In genomic region chr2:108661493-108661892, GRCh38 we compare ENCODE assay signal across 8 cellular contexts. TPM values are rescaled to one million over a fixed set of nuclear protein-coding genes. Genes with fewer than 3 reads are reported as not detected.
DNase-seq lines count a peak whose midpoint lies in the region; ATAC-seq and TF ChIP-seq lines count a peak whose summit lies in the region.
"Not testable (repeated sequence)": the region's sequence is repeated elsewhere in the genome, so short reads cannot be mapped to it uniquely, and the experiment has no call there.

No MANE protein-coding gene starts in this region.

- H3K27ac ChIP-seq in CD4-positive, alpha-beta memory T cell (ENCODE audit: low read depth, low read length); mesendoderm (ENCODE audit: low read depth, low read length): not testable (repeated sequence)
- H3K27ac ChIP-seq in IMR-90 (ENCODE audit: insufficient read depth, low read length) (peak overlapping the region; percentile 47; the same call in 1 of the 2 replicates), cingulate gyrus (ENCODE audit: low read depth, low read length) (peak overlapping the region; percentile 19), skeletal muscle tissue (ENCODE audit: low read depth, low read length) (peak overlapping the region; percentile 73), uterus (peak overlapping the region; percentile 63 to 85)

- 0 out of 3 replicates have a peak overlapping the region, but pooled peaks have one; percentile 74 for H2BK15ac ChIP-seq in IMR-90 (ENCODE audit: low read depth, low read length)
- H2BK15ac ChIP-seq in mesendoderm (replicated peaks; ENCODE audit: low read depth) = not testable (repeated sequence)

- H2BK20ac ChIP-seq in IMR-90 (ENCODE audit: low read depth, low read length) = 0 out of 2 replicates have a peak overlapping the region, but pooled peaks have one; percentile 45

- TF ChIP-seq CTCF in IMR-90 (conservative IDR thresholded peaks at IDR 0.05; ENCODE audit: low read depth, low read length); glutamatergic neuron (IDR thresholded peaks at IDR 0.05; ENCODE audit: partially characterized antibody, unreplicated experiment); uterus (IDR thresholded peaks at IDR 0.05): not testable (repeated sequence)

- not testable (repeated sequence) for H3K18ac ChIP-seq in IMR-90 (ENCODE audit: low read depth, low read length); mesendoderm (ENCODE audit: low read length)

- not testable (repeated sequence) for TF ChIP-seq RAD21 in IMR-90 (IDR thresholded peaks at IDR 0.05; ENCODE audit: low read length)

- peak overlapping the region; percentile 87 for H3K4ac ChIP-seq in IMR-90 (ENCODE audit: low read depth, low read length)
- H3K4ac ChIP-seq in mesendoderm (ENCODE audit: low read depth, low read length) = not testable (repeated sequence)

- H3K9me1 ChIP-seq in IMR-90 (ENCODE audit: insufficient read depth, low read length) = not testable (repeated sequence)

- H3K4me3 ChIP-seq in CD4-positive, alpha-beta memory T cell (ENCODE audit: low read length in 2 of 2); IMR-90 (ENCODE audit: insufficient read depth, low read depth, low read length); mesendoderm (ENCODE audit: low read length); skeletal muscle tissue (ENCODE audit: low read length in 3 of 3); uterus: not testable (repeated sequence)

- in situ Hi-C loops in IMR-90 (cut with MboI; ENCODE audit: low sequenced_read_pairs) = not testable (repeated sequence)

- H3K36me3 ChIP-seq in CD4-positive, alpha-beta memory T cell (ENCODE audit: insufficient read depth, low read length); IMR-90 (ENCODE audit: control insufficient read depth, insufficient read depth, low read length); mesendoderm (ENCODE audit: control insufficient read depth, insufficient read depth, low read length); skeletal muscle tissue (ENCODE audit: control insufficient read depth in 3 of 3, insufficient read depth in 3 of 3, low read length in 3 of 3); uterus: not testable (repeated sequence)

- peak overlapping the region; percentile 65; the same call in 1 of the 2 replicates for H3K23ac ChIP-seq in IMR-90 (ENCODE audit: low read depth, low read length)
- not testable (repeated sequence) for H3K23ac ChIP-seq in mesendoderm (ENCODE audit: low read length)

- peak overlapping the region; percentile 72; the same call in 1 of the 2 replicates for H4K91ac ChIP-seq in IMR-90 (ENCODE audit: insufficient read depth, low read depth, low read length)

- H3K9me3 ChIP-seq in CD4-positive, alpha-beta memory T cell (ENCODE audit: control insufficient read depth in 1 of 2, low read length in 2 of 2); IMR-90 (ENCODE audit: control insufficient read depth, insufficient read depth, low read length); skeletal muscle tissue (ENCODE audit: control insufficient read depth in 3 of 3, low read length in 3 of 3); uterus: not testable (repeated sequence)

- CTCF ChIA-PET in CD4-positive, alpha-beta memory T cell (lab: Charles Lee; ENCODE audit: partially characterized antibody) = interaction anchor here (1.0 to 1.2 kb wide), 2 partner anchors 25 to 78 kb away, joined by 3 read pairs; no protein-coding TSS in a partner anchor
- CTCF ChIA-PET in IMR-90 (lab: Yijun Ruan, JAX) = not testable (repeated sequence)

- dilution Hi-C loops in IMR-90 (cut with HindIII; ENCODE audit: low sequenced_read_pairs, unreplicated experiment) = not testable (repeated sequence)

- H3K9ac ChIP-seq in IMR-90 (ENCODE audit: low read depth, low read length); mesendoderm (ENCODE audit: low read length); skeletal muscle tissue (ENCODE audit: low read depth in 1 of 3, low read length in 3 of 3): not testable (repeated sequence)

- not testable (repeated sequence) for DNase-seq in CD4-positive, alpha-beta memory T cell; IMR-90; activated T-cell treated with anti-CD3 and anti-CD28 coated beads, Interleukin-2, amount 50 U/mL, for 24 hours; glutamatergic neuron; uterus
- DNase-seq in mesendoderm = peak; percentile 49

- peak overlapping the region; percentile 71 for H3K14ac ChIP-seq in IMR-90 (replicated peaks; ENCODE audit: low read depth, low read length)

- not testable (repeated sequence) for ATAC-seq in IMR-90 (ENCODE audit: low read depth)

- 75% methylated on average over 2 of the region's 4 CpGs; no CpG with 5 or more reads in 1 of the 2 experiments for WGBS in IMR-90 (ENCODE audit: extremely low coverage in 2 of 2, insufficient read length in 1 of 2), 2 experiments
- WGBS in mesendoderm (ENCODE audit: extremely low coverage, insufficient coverage, low lambda C conversion rate) = no CpG with 5 or more reads among the region's 4 CpGs

- not testable (repeated sequence) for H3K4me1 ChIP-seq in CD4-positive, alpha-beta memory T cell (ENCODE audit: insufficient read depth, low read length); IMR-90 (ENCODE audit: control insufficient read depth, insufficient read depth, low read length); mesendoderm (ENCODE audit: control insufficient read depth, low read depth, low read length); uterus
- peaks cover 5 to 14% (median 9%) of the 10 kb centered on the region in 3 donors for H3K4me1 ChIP-seq in skeletal muscle tissue (ENCODE audit: control insufficient read depth in 3 of 3, insufficient read depth in 3 of 3, low read length in 3 of 3)

- peak overlapping the region; percentile 7; the same call in 1 of the 2 replicates for H4K5ac ChIP-seq in IMR-90 (ENCODE audit: low read depth, low read length)
- not testable (repeated sequence) for H4K5ac ChIP-seq in mesendoderm (ENCODE audit: low read length)

- H3K27me3 ChIP-seq in CD4-positive, alpha-beta memory T cell (ENCODE audit: insufficient read depth, low read length); IMR-90 (ENCODE audit: control insufficient read depth, insufficient read depth, low read length); mesendoderm (ENCODE audit: insufficient read depth, low read length, poor library complexity); skeletal muscle tissue (ENCODE audit: control insufficient read depth in 3 of 3, insufficient read depth in 3 of 3, low read length in 3 of 3); uterus: not testable (repeated sequence)

- peak overlapping the region in 6 of 7 donors; percentile 13 to 78 (median 38) for H3K27ac Mint-ChIP-seq in CD4-positive, alpha-beta memory T cell
- peak overlapping the region; percentile 17 for H3K27ac Mint-ChIP-seq in activated T-cell treated with anti-CD3 and anti-CD28 coated beads, Interleukin-2, amount 50 U/mL, for 24 hours
- peak overlapping the region; percentile 38 for H3K27ac Mint-ChIP-seq in glutamatergic neuron (ENCODE audit: unreplicated experiment)

- H3K56ac ChIP-seq in IMR-90 (ENCODE audit: extremely low read depth, insufficient read depth, low read length); mesendoderm (ENCODE audit: low read length): not testable (repeated sequence)

- not testable (repeated sequence) for H3K9me3 Mint-ChIP-seq in CD4-positive, alpha-beta memory T cell; activated T-cell treated with anti-CD3 and anti-CD28 coated beads, Interleukin-2, amount 50 U/mL, for 24 hours; glutamatergic neuron (ENCODE audit: unreplicated experiment)

- peaks cover 4 to 31% of the 10 kb centered on the region in 2 experiments; a peak in 2 of 4 replicates for H3K79me1 ChIP-seq in IMR-90 (ENCODE audit: low read depth in 1 of 2, low read length in 2 of 2)
- H3K79me1 ChIP-seq in mesendoderm (ENCODE audit: low read length) = not testable (repeated sequence)

- BruUV-seq in IMR-90 (replicated peaks; lab: Mats Ljungman, UMichigan) = not testable (repeated sequence)

- H2BK120ac ChIP-seq in IMR-90 (ENCODE audit: low read depth, low read length) = peak overlapping the region; percentile 77
- not testable (repeated sequence) for H2BK120ac ChIP-seq in mesendoderm (ENCODE audit: low read depth, low read length)

- peaks cover 14 to 20% of the 10 kb centered on the region in 2 donors for H3K36me3 Mint-ChIP-seq in CD4-positive, alpha-beta memory T cell
- H3K36me3 Mint-ChIP-seq in activated T-cell treated with anti-CD3 and anti-CD28 coated beads, Interleukin-2, amount 50 U/mL, for 24 hours (ENCODE audit: low read depth); glutamatergic neuron (ENCODE audit: unreplicated experiment): not testable (repeated sequence)

- H3K4me2 ChIP-seq in IMR-90 (ENCODE audit: low read depth, low read length); mesendoderm (ENCODE audit: low read length): not testable (repeated sequence)

- not testable (repeated sequence) for H4K20me1 ChIP-seq in IMR-90 (ENCODE audit: insufficient read depth, low read length)

- peaks cover 6 to 24% (median 9%) of the 10 kb centered on the region in 4 donors for H3K4me1 Mint-ChIP-seq in CD4-positive, alpha-beta memory T cell
- H3K4me1 Mint-ChIP-seq in activated T-cell treated with anti-CD3 and anti-CD28 coated beads, Interleukin-2, amount 50 U/mL, for 24 hours (ENCODE audit: low read depth) = peaks cover 23% of the 10 kb centered on the region
- H3K4me1 Mint-ChIP-seq in glutamatergic neuron (ENCODE audit: low read depth, unreplicated experiment) = not testable (repeated sequence)

- POLR2A ChIA-PET in CD4-positive, alpha-beta memory T cell (lab: Charles Lee; ENCODE audit: partially characterized antibody); IMR-90 (lab: Charles Lee; ENCODE audit: unreplicated experiment): not testable (repeated sequence)

- not testable (repeated sequence) for H3K79me2 ChIP-seq in mesendoderm (ENCODE audit: control insufficient read depth, insufficient read depth, low read length)

- not testable (repeated sequence) for H3K27me3 Mint-ChIP-seq in CD4-positive, alpha-beta memory T cell; activated T-cell treated with anti-CD3 and anti-CD28 coated beads, Interleukin-2, amount 50 U/mL, for 24 hours; glutamatergic neuron (ENCODE audit: unreplicated experiment)

- peak overlapping the region; percentile 96 for H2AK5ac ChIP-seq in IMR-90 (ENCODE audit: low read depth, low read length)
- not testable (repeated sequence) for H2AK5ac ChIP-seq in mesendoderm (ENCODE audit: low read length)

- H4K8ac ChIP-seq in IMR-90 (ENCODE audit: low read depth in 2 of 2, low read length in 2 of 2) = peak overlapping the region in 1 of 2 experiments; percentile 66; a peak in 1 of 4 replicates
- not testable (repeated sequence) for H4K8ac ChIP-seq in mesendoderm (ENCODE audit: low read depth, low read length)

- intact Hi-C loops in CD4-positive, alpha-beta memory T cell (cut with micrococcal nuclease); IMR-90 (cut with micrococcal nuclease); uterus (cut with DNase I; ENCODE audit: low total_unique reads): not testable (repeated sequence)

- H2AFZ ChIP-seq in IMR-90 (replicated peaks; ENCODE audit: low read length, poor library complexity) = not testable (repeated sequence)

- H3K4me3 Mint-ChIP-seq in CD4-positive, alpha-beta memory T cell; activated T-cell treated with anti-CD3 and anti-CD28 coated beads, Interleukin-2, amount 50 U/mL, for 24 hours; glutamatergic neuron (ENCODE audit: unreplicated experiment): not testable (repeated sequence)

- TF ChIP-seq POLR2A in IMR-90 (IDR thresholded peaks at IDR 0.05; ENCODE audit: low read depth, low read length); uterus (IDR thresholded peaks at IDR 0.05): not testable (repeated sequence)

- H2BK5ac ChIP-seq in IMR-90 (ENCODE audit: low read depth, low read length, poor library complexity, severe bottlenecking) = peak overlapping the region; percentile 58
- H2BK5ac ChIP-seq in mesendoderm (ENCODE audit: low read length) = not testable (repeated sequence)

- not testable (repeated sequence) for H2AK9ac ChIP-seq in IMR-90 (replicated peaks; ENCODE audit: low read depth, low read length, poor library complexity)

RNA-seq across cellular contexts. Expression of gene RANBP2, which starts 57.8 kb away (rescaled TPM):
- total RNA-seq in CD4-positive, alpha-beta memory T cell = 100 to 1,000 TPM in 1 of 2 experiments, 10 to 100 TPM in 1; 89.8 to 102 TPM
- 10 to 100 TPM in 1 of 2 donors, 1 to 10 TPM in 1; 2.8 to 15.4 TPM for polyA plus RNA-seq in CD4-positive, alpha-beta memory T cell
- total RNA-seq in IMR-90 (2012; rRNA removed) (64.9 and 95.8 TPM in 2 replicates), glutamatergic neuron (ENCODE audit: unreplicated experiment) (105 TPM), skeletal muscle tissue (58.5 TPM), uterus (100 to 1,000 TPM in 2 of 4 donors, 10 to 100 TPM in 2; 31.8 to 122 (median 103) TPM)
- polyA plus RNA-seq in IMR-90 (2012; rRNA removed) = 7.3 and 9.8 TPM in 2 replicates
- polyA plus RNA-seq in IMR-90 (2012; cell fraction: cytosol; rRNA removed) = 0.77 and 1.1 TPM in 2 replicates
- 1.2 and 12.4 TPM in 2 replicates for polyA plus RNA-seq in IMR-90 (2012; cell fraction: nucleus; rRNA removed; ENCODE audit: low replicate concordance)
- polyA plus RNA-seq in mesendoderm (2013, experiment 1 of 2) = 35.6 TPM
- polyA plus RNA-seq in mesendoderm (2013, experiment 2 of 2) = 34.0 TPM
